Comparison of ENCODE assay signal across 8 cellular contexts in the genomic region with DNA sequence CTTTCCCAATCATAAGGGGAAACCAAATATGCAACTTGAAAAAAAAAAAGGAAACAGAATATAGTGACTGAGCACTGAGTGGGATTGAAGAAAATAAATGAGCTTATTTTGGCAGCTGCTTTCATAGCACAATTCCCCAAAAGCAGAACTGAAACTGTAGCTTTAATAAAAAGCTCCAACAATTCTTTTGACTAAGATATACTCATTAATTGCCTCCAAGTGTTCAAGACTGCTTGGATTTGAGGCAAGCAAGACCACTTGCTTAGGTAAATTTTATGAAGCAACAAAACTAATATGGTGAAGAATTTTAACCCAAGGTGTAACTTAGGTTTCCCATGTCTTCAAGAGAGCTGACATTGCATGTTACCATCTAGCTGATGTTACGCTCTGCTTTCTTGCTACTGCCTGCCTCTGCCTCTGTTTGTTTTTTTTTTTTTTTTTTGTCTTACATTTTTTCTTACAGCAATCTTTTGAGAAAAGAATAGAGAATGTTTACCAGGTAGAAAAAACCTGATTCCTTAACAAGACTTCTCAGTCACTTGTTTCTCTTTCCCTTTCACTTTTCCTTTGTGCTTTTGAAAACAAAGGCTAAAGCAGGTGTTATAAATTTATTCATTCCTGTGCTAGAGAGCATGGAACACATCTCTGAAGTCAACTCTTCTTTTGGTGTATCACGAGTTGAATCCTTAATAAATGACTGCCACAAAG.
DNase-seq lines count a peak whose midpoint lies in the region; ATAC-seq and FAIRE-seq lines count a peak whose summit lies in the region.

No MANE protein-coding gene starts in this region.

- H3K36me3 ChIP-seq in muscle layer of duodenum (ENCODE audit: control insufficient read depth in 1 of 2, insufficient read depth in 2 of 2, low read length in 2 of 2): no peaks in the 10 kb centered on the region

- H3K9me3 ChIP-seq in muscle layer of duodenum (ENCODE audit: control insufficient read depth in 1 of 2, low read length in 2 of 2): no peaks in the 10 kb centered on the region

- ATAC-seq in GM18520 (IDR thresholded peaks at IDR 0.05; ENCODE audit: unreplicated experiment) (peak; percentile 68), HG02610 (IDR thresholded peaks at IDR 0.05; ENCODE audit: unreplicated experiment) (peak; percentile 85)

- no peak for FAIRE-seq in RCC 7860 (lab: Jason Lieb, UNC)

- no peaks in the 10 kb centered on the region for H3K4me1 ChIP-seq in muscle layer of duodenum (ENCODE audit: control insufficient read depth in 1 of 2, insufficient read depth in 2 of 2, low read length in 2 of 2)

- DNase-seq in NOMO-1 (lab: John Stamatoyannopoulos, UW; ENCODE audit: unreplicated experiment in 2 of 2) (peak; percentile 72 to 87), RCC 7860 (ENCODE audit: low spot score) (no peak), NCI-H526 (lab: John Stamatoyannopoulos, UW) (no peak), DMS153 treated with DMSO at 0.1 percent for 48 hours (lab: John Stamatoyannopoulos, UW; ENCODE audit: unreplicated experiment) (no peak)
- no peak for DNase-seq in activated CD8-positive, alpha-beta memory T cell treated with anti-CD3 and anti-CD28 coated beads for 24 hours

- H3K4me3 ChIP-seq in muscle layer of duodenum (ENCODE audit: low read depth in 1 of 2, low read length in 2 of 2): peak overlapping the region in 1 of 2 donors; percentile 40

- peak overlapping the region; percentile 49 for H3K27ac ChIP-seq in muscle layer of duodenum (ENCODE audit: low read length)

- H3K27me3 ChIP-seq in muscle layer of duodenum (ENCODE audit: low read depth, low read length): no peaks in the 10 kb centered on the region

Comparison
In these comparisons a context has a peak if more than half of its experiments do, and no peak if none do; other contexts are left out.
1. DNase-seq: peak in NOMO-1 (2 of 2); none in RCC 7860 (single experiment), NCI-H526 (0 of 2), activated CD8-positive, alpha-beta memory T cell treated with anti-CD3 and anti-CD28 coated beads for 24 hours (single experiment) and DMS153 treated with DMSO at 0.1 percent for 48 hours (single experiment).